In genomic region chr21:33042812-33043211, GRCh38 we compare ENCODE assay signal across 13 cellular contexts. TPM values are rescaled to one million over a fixed set of nuclear protein-coding genes. Genes with fewer than 3 reads are reported as not detected.
DNase-seq lines count a peak whose midpoint lies in the region; ATAC-seq and TF ChIP-seq lines count a peak whose summit lies in the region.
"Had no signal": no experiment of that assay in that cellular context is flagged by ENCODE, and none has a peak within 500 bp of the region (broad histone marks: within the 10 kb centered on the region; RNA-seq: fewer than 3 reads in every experiment).

No MANE protein-coding gene starts in this region.

- no peak for ATAC-seq in GM19452 (IDR thresholded peaks at IDR 0.05; ENCODE audit: unreplicated experiment)
- ATAC-seq: Panc1; stimulated activated memory B cell treated with anti-CD40 and anti-IgM and Interleukin-4, amounts not matched to agents 10 μg/mL and 1 μg/mL and 100 μg/mL, for 72 hours had no signal

- no peak for TF ChIP-seq CTCF in choroid plexus epithelial cell (conservative IDR thresholded peaks at IDR 0.05; ENCODE audit: low read depth, low read length)

- DNase-seq in DMS 273 (lab: John Stamatoyannopoulos, UW; ENCODE audit: unreplicated experiment), result peak; percentile 70
- DNase-seq in LoVo (ENCODE audit: low spot score), result peak; percentile 82
- DNase-seq in choroid plexus epithelial cell (ENCODE audit: low read depth), result peak; percentile 86
- DNase-seq in pulmonary artery endothelial cell (ENCODE audit: low read depth, low spot score), result peak; percentile 60
- DNase-seq in superior temporal gyrus (ENCODE audit: extremely low spot score), result no peak
- no peak for DNase-seq in activated T-cell treated with anti-CD3 and anti-CD28 coated beads, Interleukin-2, amount 50 U/mL, for 48 hours
- DNase-seq in activated CD4-positive, alpha-beta T cell treated with anti-CD3 and anti-CD28 coated beads for 48 hours, result no peak
- DNase-seq: activated CD8-positive, alpha-beta memory T cell treated with anti-CD3 and anti-CD28 coated beads, Interleukin-2, amount 50 U/mL, for 4 hours; amygdala; nephron progenitor cell had no signal

- no peak overlapping the region for H3K4me3 ChIP-seq in choroid plexus epithelial cell (ENCODE audit: low read depth, low read length)

RNA-seq across cellular contexts. Expression of gene OLIG2, which starts 17.1 kb away (rescaled TPM):
- not detected in 2 replicates for total RNA-seq in pulmonary artery endothelial cell

RNA-seq across cellular contexts. Expression of gene OLIG1, which starts 27.1 kb away (rescaled TPM):
- not detected in 2 replicates for total RNA-seq in pulmonary artery endothelial cell

Comparison
In these comparisons a context has a peak if more than half of its experiments do, and no peak if none do; other contexts are left out.
1. DNase-seq: peak in DMS 273 (single experiment), LoVo (single experiment), choroid plexus epithelial cell (single experiment) and pulmonary artery endothelial cell (single experiment); none in superior temporal gyrus (single experiment), activated T-cell treated with anti-CD3 and anti-CD28 coated beads, Interleukin-2, amount 50 U/mL, for 48 hours (0 of 2) and activated CD4-positive, alpha-beta T cell treated with anti-CD3 and anti-CD28 coated beads for 48 hours (single experiment).